1 cellular context compared by ENCODE assay signal in the genomic region with DNA sequence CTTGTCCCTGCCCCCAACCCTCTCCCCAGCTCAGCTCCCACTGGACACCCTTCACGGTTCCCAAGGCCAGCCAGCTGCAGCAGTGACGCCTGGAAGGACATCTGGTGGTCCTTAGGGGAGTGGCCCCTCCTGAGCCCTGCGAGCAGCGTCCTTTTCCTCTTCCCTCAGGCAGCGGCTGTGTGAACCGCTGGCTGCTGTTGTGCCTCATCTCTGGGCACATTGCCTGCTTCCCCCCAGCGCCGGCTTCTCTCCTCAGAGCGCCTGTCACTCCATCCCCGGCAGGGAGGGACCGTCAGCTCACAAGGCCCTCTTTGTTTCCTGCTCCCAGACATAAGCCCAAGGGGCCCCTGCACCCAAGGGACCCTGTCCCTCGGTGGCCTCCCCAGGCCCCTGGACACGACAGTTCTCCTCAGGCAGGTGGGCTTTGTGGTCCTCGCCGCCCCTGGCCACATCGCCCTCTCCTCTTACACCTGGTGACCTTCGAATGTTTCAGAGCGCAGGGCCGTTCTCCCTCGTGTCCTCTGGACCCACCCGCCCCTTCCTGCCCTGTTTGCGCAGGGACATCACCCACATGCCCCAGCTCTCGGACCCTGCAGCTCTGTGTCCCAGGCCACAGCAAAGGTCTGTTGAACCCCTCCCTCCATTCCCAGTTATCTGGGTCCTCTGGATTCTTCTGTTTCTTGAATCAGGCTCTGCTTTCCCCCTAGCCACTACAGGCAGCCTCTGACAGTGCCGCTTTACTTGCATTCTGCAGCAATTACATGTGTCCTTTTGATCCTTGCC.
TF ChIP-seq lines count a peak whose summit lies in the region.

No MANE protein-coding gene starts in this region.

TF ChIP-seq in HepG2, 621 proteins besides CTCF, POLR2A, EP300 and RAD21 (continued from another document and continues in another):
- TF ChIP-seq, protein P1, sequence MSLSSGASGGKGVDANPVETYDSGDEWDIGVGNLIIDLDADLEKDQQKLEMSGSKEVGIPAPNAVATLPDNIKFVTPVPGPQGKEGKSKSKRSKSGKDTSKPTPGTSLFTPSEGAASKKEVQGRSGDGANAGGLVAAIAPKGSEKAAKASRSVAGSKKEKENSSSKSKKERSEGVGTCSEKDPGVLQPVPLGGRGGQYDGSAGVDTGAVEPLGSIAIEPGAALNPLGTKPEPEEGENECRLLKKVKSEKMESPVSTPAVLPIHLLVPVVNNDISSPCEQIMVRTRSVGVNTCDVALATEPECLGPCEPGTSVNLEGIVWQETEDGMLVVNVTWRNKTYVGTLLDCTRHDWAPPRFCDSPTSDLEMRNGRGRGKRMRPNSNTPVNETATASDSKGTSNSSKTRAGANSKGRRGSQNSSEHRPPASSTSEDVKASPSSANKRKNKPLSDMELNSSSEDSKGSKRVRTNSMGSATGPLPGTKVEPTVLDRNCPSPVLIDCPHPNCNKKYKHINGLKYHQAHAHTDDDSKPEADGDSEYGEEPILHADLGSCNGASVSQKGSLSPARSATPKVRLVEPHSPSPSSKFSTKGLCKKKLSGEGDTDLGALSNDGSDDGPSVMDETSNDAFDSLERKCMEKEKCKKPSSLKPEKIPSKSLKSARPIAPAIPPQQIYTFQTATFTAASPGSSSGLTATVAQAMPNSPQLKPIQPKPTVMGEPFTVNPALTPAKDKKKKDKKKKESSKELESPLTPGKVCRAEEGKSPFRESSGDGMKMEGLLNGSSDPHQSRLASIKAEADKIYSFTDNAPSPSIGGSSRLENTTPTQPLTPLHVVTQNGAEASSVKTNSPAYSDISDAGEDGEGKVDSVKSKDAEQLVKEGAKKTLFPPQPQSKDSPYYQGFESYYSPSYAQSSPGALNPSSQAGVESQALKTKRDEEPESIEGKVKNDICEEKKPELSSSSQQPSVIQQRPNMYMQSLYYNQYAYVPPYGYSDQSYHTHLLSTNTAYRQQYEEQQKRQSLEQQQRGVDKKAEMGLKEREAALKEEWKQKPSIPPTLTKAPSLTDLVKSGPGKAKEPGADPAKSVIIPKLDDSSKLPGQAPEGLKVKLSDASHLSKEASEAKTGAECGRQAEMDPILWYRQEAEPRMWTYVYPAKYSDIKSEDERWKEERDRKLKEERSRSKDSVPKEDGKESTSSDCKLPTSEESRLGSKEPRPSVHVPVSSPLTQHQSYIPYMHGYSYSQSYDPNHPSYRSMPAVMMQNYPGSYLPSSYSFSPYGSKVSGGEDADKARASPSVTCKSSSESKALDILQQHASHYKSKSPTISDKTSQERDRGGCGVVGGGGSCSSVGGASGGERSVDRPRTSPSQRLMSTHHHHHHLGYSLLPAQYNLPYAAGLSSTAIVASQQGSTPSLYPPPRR (CRISPR knock-in tag; IDR thresholded peaks at IDR 0.05; ENCODE audit: borderline replicate concordance), result peak; percentile 64; the same call in 1 of the 2 replicates
- TF ChIP-seq ZBTB1 (CRISPR knock-in tag; IDR thresholded peaks at IDR 0.05; ENCODE audit: borderline replicate concordance) (no peak), ZNF224 (CRISPR knock-in tag; IDR thresholded peaks at IDR 0.05) (no peak; the same call in 1 of the 2 replicates), ZNF878 (CRISPR knock-in tag; IDR thresholded peaks at IDR 0.05) (no peak), JUNB (CRISPR knock-in tag; IDR thresholded peaks at IDR 0.05; ENCODE audit: borderline replicate concordance) (no peak), GFI1 (CRISPR knock-in tag; IDR thresholded peaks at IDR 0.05; ENCODE audit: borderline replicate concordance) (0 out of 2 replicates have a peak, but pooled peaks have one; percentile 46), RXRB (CRISPR knock-in tag; IDR thresholded peaks at IDR 0.05; ENCODE audit: borderline replicate concordance) (peak; percentile 56; the same call in 1 of the 2 replicates), TBX3 (IDR thresholded peaks at IDR 0.05; ENCODE audit: borderline replicate concordance) (no peak), RFX5 (IDR thresholded peaks at IDR 0.05; ENCODE audit: low read depth, low read length) (no peak), ZKSCAN1 (IDR thresholded peaks at IDR 0.05; ENCODE audit: low read length) (no peak), HNRNPH1 (optimal IDR thresholded peaks at IDR 0.05; ENCODE audit: low read depth, low read length) (no peak), ZNF333 (CRISPR knock-in tag; IDR thresholded peaks at IDR 0.05; ENCODE audit: borderline replicate concordance) (no peak), CBX5 (CRISPR knock-in tag; IDR thresholded peaks at IDR 0.05; ENCODE audit: borderline replicate concordance) (no peak), AHR (CRISPR knock-in tag; IDR thresholded peaks at IDR 0.05) (no peak), TEAD3 (CRISPR knock-in tag; optimal IDR thresholded peaks at IDR 0.05; ENCODE audit: borderline replicate concordance) (peak; percentile 37), NFIC (IDR thresholded peaks at IDR 0.05; ENCODE audit: low read length) (0 out of 2 replicates have a peak, but pooled peaks have one; percentile 6), ZNF383 (CRISPR knock-in tag; IDR thresholded peaks at IDR 0.05; ENCODE audit: borderline replicate concordance) (peak; percentile 49; the same call in 1 of the 2 replicates), NONO (IDR thresholded peaks at IDR 0.05) (no peak), NONO (CRISPR knock-in tag; conservative IDR thresholded peaks at IDR 0.05) (peak; percentile 75), FLYWCH1 (CRISPR knock-in tag; IDR thresholded peaks at IDR 0.05) (no peak), MTA3 (CRISPR knock-in tag; IDR thresholded peaks at IDR 0.05) (no peak), THYN1 (CRISPR knock-in tag; IDR thresholded peaks at IDR 0.05; ENCODE audit: borderline replicate concordance, low read depth) (no peak), PHF8 (CRISPR knock-in tag; IDR thresholded peaks at IDR 0.05) (no peak; the same call in 1 of the 2 replicates), POLR2AphosphoS2 (IDR thresholded peaks at IDR 0.05; ENCODE audit: low read depth, low read length) (peak; percentile 26; the same call in 1 of the 2 replicates), IKZF4 (CRISPR knock-in tag; IDR thresholded peaks at IDR 0.05; ENCODE audit: borderline replicate concordance, low read depth, not compliant biosample characterization) (peak; percentile 67), ZNF329 (CRISPR knock-in tag; IDR thresholded peaks at IDR 0.05; ENCODE audit: low read depth) (no peak), ZIK1 (CRISPR knock-in tag; IDR thresholded peaks at IDR 0.05; ENCODE audit: borderline replicate concordance, low read depth) (no peak; the same call in 1 of the 2 replicates), HNRNPUL1 (IDR thresholded peaks at IDR 0.05; ENCODE audit: low read depth, low read length) (no peak), NCOA2 (CRISPR knock-in tag; IDR thresholded peaks at IDR 0.05) (peak; percentile 54), AGO1 (IDR thresholded peaks at IDR 0.05; ENCODE audit: low read depth, low read length, poor library complexity, severe bottlenecking) (peak; percentile 92), ZNF180 (CRISPR knock-in tag; IDR thresholded peaks at IDR 0.05; ENCODE audit: borderline replicate concordance, low read depth) (no peak), KLF9 (CRISPR knock-in tag; IDR thresholded peaks at IDR 0.05; ENCODE audit: low read depth) (no peak; the same call in 1 of the 2 replicates), ETV6 (CRISPR knock-in tag; conservative IDR thresholded peaks at IDR 0.05) (no peak), ZNF441 (CRISPR knock-in tag; IDR thresholded peaks at IDR 0.05; ENCODE audit: borderline replicate concordance) (peak; percentile 87), POGZ (CRISPR knock-in tag; IDR thresholded peaks at IDR 0.05) (no peak), DMAP1 (CRISPR knock-in tag; IDR thresholded peaks at IDR 0.05) (peak; percentile 79), MED1 (CRISPR knock-in tag; IDR thresholded peaks at IDR 0.05) (peak; percentile 59)
- TF ChIP-seq, protein P2, sequence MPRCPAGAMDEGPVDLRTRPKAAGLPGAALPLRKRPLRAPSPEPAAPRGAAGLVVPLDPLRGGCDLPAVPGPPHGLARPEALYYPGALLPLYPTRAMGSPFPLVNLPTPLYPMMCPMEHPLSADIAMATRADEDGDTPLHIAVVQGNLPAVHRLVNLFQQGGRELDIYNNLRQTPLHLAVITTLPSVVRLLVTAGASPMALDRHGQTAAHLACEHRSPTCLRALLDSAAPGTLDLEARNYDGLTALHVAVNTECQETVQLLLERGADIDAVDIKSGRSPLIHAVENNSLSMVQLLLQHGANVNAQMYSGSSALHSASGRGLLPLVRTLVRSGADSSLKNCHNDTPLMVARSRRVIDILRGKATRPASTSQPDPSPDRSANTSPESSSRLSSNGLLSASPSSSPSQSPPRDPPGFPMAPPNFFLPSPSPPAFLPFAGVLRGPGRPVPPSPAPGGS (CRISPR knock-in tag; IDR thresholded peaks at IDR 0.05), result 0 out of 2 replicates have a peak, but pooled peaks have one; percentile 46
- TF ChIP-seq, protein P3, sequence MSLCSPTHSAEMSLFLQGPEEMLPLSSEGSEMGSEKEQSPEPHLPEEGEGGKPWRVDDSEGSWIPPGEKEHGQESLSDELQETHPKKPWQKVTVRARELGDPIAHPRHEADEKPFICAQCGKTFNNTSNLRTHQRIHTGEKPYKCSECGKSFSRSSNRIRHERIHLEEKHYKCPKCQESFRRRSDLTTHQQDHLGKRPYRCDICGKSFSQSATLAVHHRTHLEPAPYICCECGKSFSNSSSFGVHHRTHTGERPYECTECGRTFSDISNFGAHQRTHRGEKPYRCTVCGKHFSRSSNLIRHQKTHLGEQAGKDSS (CRISPR knock-in tag; IDR thresholded peaks at IDR 0.05; ENCODE audit: borderline replicate concordance, low read depth), result peak; percentile 77; the same call in 1 of the 2 replicates
- TF ChIP-seq, protein P4, sequence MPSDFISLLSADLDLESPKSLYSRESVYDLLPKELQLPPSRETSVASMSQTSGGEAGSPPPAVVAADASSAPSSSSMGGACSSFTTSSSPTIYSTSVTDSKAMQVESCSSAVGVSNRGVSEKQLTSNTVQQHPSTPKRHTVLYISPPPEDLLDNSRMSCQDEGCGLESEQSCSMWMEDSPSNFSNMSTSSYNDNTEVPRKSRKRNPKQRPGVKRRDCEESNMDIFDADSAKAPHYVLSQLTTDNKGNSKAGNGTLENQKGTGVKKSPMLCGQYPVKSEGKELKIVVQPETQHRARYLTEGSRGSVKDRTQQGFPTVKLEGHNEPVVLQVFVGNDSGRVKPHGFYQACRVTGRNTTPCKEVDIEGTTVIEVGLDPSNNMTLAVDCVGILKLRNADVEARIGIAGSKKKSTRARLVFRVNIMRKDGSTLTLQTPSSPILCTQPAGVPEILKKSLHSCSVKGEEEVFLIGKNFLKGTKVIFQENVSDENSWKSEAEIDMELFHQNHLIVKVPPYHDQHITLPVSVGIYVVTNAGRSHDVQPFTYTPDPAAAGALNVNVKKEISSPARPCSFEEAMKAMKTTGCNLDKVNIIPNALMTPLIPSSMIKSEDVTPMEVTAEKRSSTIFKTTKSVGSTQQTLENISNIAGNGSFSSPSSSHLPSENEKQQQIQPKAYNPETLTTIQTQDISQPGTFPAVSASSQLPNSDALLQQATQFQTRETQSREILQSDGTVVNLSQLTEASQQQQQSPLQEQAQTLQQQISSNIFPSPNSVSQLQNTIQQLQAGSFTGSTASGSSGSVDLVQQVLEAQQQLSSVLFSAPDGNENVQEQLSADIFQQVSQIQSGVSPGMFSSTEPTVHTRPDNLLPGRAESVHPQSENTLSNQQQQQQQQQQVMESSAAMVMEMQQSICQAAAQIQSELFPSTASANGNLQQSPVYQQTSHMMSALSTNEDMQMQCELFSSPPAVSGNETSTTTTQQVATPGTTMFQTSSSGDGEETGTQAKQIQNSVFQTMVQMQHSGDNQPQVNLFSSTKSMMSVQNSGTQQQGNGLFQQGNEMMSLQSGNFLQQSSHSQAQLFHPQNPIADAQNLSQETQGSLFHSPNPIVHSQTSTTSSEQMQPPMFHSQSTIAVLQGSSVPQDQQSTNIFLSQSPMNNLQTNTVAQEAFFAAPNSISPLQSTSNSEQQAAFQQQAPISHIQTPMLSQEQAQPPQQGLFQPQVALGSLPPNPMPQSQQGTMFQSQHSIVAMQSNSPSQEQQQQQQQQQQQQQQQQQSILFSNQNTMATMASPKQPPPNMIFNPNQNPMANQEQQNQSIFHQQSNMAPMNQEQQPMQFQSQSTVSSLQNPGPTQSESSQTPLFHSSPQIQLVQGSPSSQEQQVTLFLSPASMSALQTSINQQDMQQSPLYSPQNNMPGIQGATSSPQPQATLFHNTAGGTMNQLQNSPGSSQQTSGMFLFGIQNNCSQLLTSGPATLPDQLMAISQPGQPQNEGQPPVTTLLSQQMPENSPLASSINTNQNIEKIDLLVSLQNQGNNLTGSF (CRISPR knock-in tag; IDR thresholded peaks at IDR 0.05), result no peak
- TF ChIP-seq, protein P5, sequence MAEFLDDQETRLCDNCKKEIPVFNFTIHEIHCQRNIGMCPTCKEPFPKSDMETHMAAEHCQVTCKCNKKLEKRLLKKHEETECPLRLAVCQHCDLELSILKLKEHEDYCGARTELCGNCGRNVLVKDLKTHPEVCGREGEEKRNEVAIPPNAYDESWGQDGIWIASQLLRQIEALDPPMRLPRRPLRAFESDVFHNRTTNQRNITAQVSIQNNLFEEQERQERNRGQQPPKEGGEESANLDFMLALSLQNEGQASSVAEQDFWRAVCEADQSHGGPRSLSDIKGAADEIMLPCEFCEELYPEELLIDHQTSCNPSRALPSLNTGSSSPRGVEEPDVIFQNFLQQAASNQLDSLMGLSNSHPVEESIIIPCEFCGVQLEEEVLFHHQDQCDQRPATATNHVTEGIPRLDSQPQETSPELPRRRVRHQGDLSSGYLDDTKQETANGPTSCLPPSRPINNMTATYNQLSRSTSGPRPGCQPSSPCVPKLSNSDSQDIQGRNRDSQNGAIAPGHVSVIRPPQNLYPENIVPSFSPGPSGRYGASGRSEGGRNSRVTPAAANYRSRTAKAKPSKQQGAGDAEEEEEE (CRISPR knock-in tag; IDR thresholded peaks at IDR 0.05; ENCODE audit: borderline replicate concordance), result no peak
- TF ChIP-seq, protein P6, sequence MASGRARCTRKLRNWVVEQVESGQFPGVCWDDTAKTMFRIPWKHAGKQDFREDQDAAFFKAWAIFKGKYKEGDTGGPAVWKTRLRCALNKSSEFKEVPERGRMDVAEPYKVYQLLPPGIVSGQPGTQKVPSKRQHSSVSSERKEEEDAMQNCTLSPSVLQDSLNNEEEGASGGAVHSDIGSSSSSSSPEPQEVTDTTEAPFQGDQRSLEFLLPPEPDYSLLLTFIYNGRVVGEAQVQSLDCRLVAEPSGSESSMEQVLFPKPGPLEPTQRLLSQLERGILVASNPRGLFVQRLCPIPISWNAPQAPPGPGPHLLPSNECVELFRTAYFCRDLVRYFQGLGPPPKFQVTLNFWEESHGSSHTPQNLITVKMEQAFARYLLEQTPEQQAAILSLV (CRISPR knock-in tag; IDR thresholded peaks at IDR 0.05; ENCODE audit: borderline replicate concordance), result 0 out of 2 replicates have a peak, but pooled peaks have one; percentile 82
- TF ChIP-seq, protein P7, sequence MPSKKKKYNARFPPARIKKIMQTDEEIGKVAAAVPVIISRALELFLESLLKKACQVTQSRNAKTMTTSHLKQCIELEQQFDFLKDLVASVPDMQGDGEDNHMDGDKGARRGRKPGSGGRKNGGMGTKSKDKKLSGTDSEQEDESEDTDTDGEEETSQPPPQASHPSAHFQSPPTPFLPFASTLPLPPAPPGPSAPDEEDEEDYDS (CRISPR knock-in tag; IDR thresholded peaks at IDR 0.05), result peak; percentile 28; the same call in 1 of the 2 replicates
- TF ChIP-seq, protein P8, sequence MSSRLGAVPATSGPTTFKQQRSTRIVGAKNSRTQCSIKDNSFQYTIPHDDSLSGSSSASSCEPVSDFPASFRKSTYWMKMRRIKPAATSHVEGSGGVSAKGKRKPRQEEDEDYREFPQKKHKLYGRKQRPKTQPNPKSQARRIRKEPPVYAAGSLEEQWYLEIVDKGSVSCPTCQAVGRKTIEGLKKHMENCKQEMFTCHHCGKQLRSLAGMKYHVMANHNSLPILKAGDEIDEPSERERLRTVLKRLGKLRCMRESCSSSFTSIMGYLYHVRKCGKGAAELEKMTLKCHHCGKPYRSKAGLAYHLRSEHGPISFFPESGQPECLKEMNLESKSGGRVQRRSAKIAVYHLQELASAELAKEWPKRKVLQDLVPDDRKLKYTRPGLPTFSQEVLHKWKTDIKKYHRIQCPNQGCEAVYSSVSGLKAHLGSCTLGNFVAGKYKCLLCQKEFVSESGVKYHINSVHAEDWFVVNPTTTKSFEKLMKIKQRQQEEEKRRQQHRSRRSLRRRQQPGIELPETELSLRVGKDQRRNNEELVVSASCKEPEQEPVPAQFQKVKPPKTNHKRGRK (CRISPR knock-in tag; IDR thresholded peaks at IDR 0.05), result no peak
